Comparison of ENCODE assay signal across 17 cellular contexts in the genomic region with DNA sequence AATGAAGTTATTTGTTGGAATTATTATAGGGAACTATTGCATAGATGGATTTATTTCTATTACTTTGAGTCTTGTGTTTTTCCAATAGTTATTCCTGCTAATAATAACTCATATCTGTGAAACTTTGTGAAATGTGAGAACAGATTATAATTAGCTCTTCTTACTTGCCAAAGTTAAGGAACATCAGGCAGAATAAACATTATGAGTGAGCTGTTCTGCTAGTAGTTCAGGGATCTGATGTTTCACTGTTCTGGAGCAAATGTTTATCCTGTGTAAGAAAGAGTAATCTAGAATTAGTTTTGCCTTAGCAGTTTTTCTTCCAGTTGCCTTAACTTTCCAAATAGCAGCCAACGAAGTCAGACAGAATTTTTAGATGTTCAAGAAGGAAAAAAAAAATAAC.
DNase-seq lines count a peak whose midpoint lies in the region; ATAC-seq and TF ChIP-seq lines count a peak whose summit lies in the region.
"Had no signal": no experiment of that assay in that cellular context is flagged by ENCODE, and none has a peak within 500 bp of the region (broad histone marks: within the 10 kb centered on the region; RNA-seq: fewer than 3 reads in every experiment).

No MANE protein-coding gene starts in this region.

- H3K9me3 ChIP-seq in esophagus muscularis mucosa (no peaks in the 10 kb centered on the region), suprapubic skin (no peaks in the 10 kb centered on the region)

- TF ChIP-seq POLR2A in esophagus muscularis mucosa (IDR thresholded peaks at IDR 0.05; ENCODE audit: low read depth) (no peak), suprapubic skin (IDR thresholded peaks at IDR 0.05) (no peak)

- H3K4me1 Mint-ChIP-seq in nephron, result peaks cover 17% of the 10 kb centered on the region
- no peaks in the 10 kb centered on the region for H3K4me1 Mint-ChIP-seq in activated T-cell treated with anti-CD3 and anti-CD28 coated beads, Interleukin-2, amount 50 U/mL, for 4 hours (ENCODE audit: low read depth)
- H3K4me1 Mint-ChIP-seq: B cell had no signal

- no peak overlapping the region for H3K4me3 ChIP-seq in esophagus muscularis mucosa
- H3K4me3 ChIP-seq in suprapubic skin, result peak overlapping the region; percentile 0

- H3K4me1 ChIP-seq in esophagus muscularis mucosa (peaks cover 0 to 30% (median 16%) of the 10 kb centered on the region in 4 donors), suprapubic skin (no peaks in the 10 kb centered on the region)

- DNase-seq in Ammon's horn (ENCODE audit: low spot score), result peak; percentile 8
- no peak for DNase-seq in esophagus muscularis mucosa (ENCODE audit: extremely low spot score)
- DNase-seq in suprapubic skin (ENCODE audit: low spot score in 2 of 2), result no peak
- DNase-seq in NCI-H524 treated with DMSO at 0.1 percent for 48 hours (lab: John Stamatoyannopoulos, UW), result no peak
- no peak for DNase-seq in NCI-H345 treated with DMSO at 0.1 percent for 48 hours (lab: John Stamatoyannopoulos, UW; ENCODE audit: unreplicated experiment)
- DNase-seq in activated T-cell treated with anti-CD3 and anti-CD28 coated beads, Interleukin-2, amount 50 U/mL, for 4 hours, result no peak
- DNase-seq in iPS-NIHi7 (ENCODE audit: extremely low spot score), result no peak
- DNase-seq: 8988T, GDM1, KBM-7, NCI-H1105 treated with DMSO at 0.1 percent for 48 hours, NCI-H1694 treated with DMSO at 0.1 percent for 48 hours, NCI-H524, Right ventricle myocardium superior had no signal

- intact Hi-C loops in esophagus muscularis mucosa (cut with DNase I), result no loop called here

- H3K27ac ChIP-seq in esophagus muscularis mucosa (replicated peaks in 1 of 4), result peak overlapping the region in 3 of 4 donors; percentile 48 to 56 (median 54)
- H3K27ac ChIP-seq in suprapubic skin, result peak overlapping the region; percentile 67

- TF ChIP-seq EP300 in esophagus muscularis mucosa (IDR thresholded peaks at IDR 0.05), result no peak
- TF ChIP-seq EP300 in suprapubic skin (IDR thresholded peaks at IDR 0.05), result no peak

- H3K27ac Mint-ChIP-seq in nephron, result peak overlapping the region; percentile 29 to 90 (median 85)
- H3K27ac Mint-ChIP-seq: B cell had no signal

- H3K36me3 Mint-ChIP-seq in nephron (ENCODE audit: low read depth), result no peaks in the 10 kb centered on the region
- no peaks in the 10 kb centered on the region for H3K36me3 Mint-ChIP-seq in activated T-cell treated with anti-CD3 and anti-CD28 coated beads, Interleukin-2, amount 50 U/mL, for 4 hours (ENCODE audit: insufficient read depth)

- no peak for ATAC-seq in activated T-cell treated with anti-CD3 and anti-CD28 coated beads, Interleukin-2, amount 50 U/mL, for 4 hours
- ATAC-seq: HepG2 had no signal

- no peaks in the 10 kb centered on the region for H3K36me3 ChIP-seq in esophagus muscularis mucosa
- no peaks in the 10 kb centered on the region for H3K36me3 ChIP-seq in suprapubic skin

- H3K9me3 Mint-ChIP-seq in nephron, result no peaks in the 10 kb centered on the region
- H3K9me3 Mint-ChIP-seq in activated T-cell treated with anti-CD3 and anti-CD28 coated beads, Interleukin-2, amount 50 U/mL, for 4 hours, result peaks cover 10% of the 10 kb centered on the region

- WGBS in esophagus muscularis mucosa, result 17% methylated on average over 1 of the region's 1 CpG
- 49% methylated on average over 1 of the region's 1 CpG for WGBS in suprapubic skin

- H3K27me3 ChIP-seq in esophagus muscularis mucosa (no peaks in the 10 kb centered on the region), suprapubic skin (no peaks in the 10 kb centered on the region)

- TF ChIP-seq CTCF in esophagus muscularis mucosa (IDR thresholded peaks at IDR 0.05), result no peak
- no peak for TF ChIP-seq CTCF in nephron (IDR thresholded peaks at IDR 0.05; ENCODE audit: unreplicated experiment in 3 of 3)
- TF ChIP-seq CTCF in suprapubic skin (IDR thresholded peaks at IDR 0.05), result no peak

- H3K27me3 Mint-ChIP-seq in nephron (ENCODE audit: low read depth), result no peaks in the 10 kb centered on the region
- no peaks in the 10 kb centered on the region for H3K27me3 Mint-ChIP-seq in activated T-cell treated with anti-CD3 and anti-CD28 coated beads, Interleukin-2, amount 50 U/mL, for 4 hours (ENCODE audit: low read depth)
- H3K27me3 Mint-ChIP-seq: B cell had no signal

- H3K4me3 Mint-ChIP-seq in nephron, result peak overlapping the region in 2 of 3 experiments; percentile 64 to 73
- H3K4me3 Mint-ChIP-seq in activated T-cell treated with anti-CD3 and anti-CD28 coated beads, Interleukin-2, amount 50 U/mL, for 4 hours, result no peak overlapping the region
- H3K4me3 Mint-ChIP-seq: B cell had no signal
